1 cellular context compared by ENCODE assay signal in the genomic region with DNA sequence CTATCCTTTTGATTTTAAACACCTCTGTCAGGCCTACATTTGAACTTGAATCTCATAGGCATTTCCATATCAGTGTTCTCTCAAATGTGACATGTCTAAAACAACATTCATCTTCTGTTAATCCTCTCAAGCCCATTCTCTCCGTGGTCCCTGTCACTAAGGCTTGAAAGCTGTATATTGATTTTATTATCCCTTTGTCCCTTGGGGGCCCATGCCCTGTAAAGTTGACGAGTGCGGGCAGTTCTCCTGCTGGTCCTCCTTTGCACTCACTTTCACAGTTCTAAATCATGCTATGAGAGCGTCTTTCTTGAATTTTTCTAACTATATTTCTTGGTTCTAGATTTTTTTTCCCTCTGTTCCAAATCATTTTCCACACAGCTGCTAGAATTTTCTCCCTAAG.
TF ChIP-seq lines count a peak whose summit lies in the region.

No MANE protein-coding gene starts in this region.

TF ChIP-seq in GM23338, 12 proteins besides CTCF, POLR2A, EP300 and RAD21:
- no peak for TF ChIP-seq ZNF462 (CRISPR knock-in tag; IDR thresholded peaks at IDR 0.05)
- TF ChIP-seq ZNF114 (CRISPR knock-in tag; IDR thresholded peaks at IDR 0.05) = no peak
- no peak for TF ChIP-seq POLR2AphosphoS5 (IDR thresholded peaks at IDR 0.05; ENCODE audit: low read depth)
- no peak for TF ChIP-seq STAT1 (IDR thresholded peaks at IDR 0.05; ENCODE audit: unreplicated experiment)
- TF ChIP-seq JUNB (IDR thresholded peaks at IDR 0.05; ENCODE audit: unreplicated experiment) = no peak
- no peak for TF ChIP-seq ZNF331 (CRISPR knock-in tag; IDR thresholded peaks at IDR 0.05; ENCODE audit: low read depth)
- TF ChIP-seq REST (IDR thresholded peaks at IDR 0.05; ENCODE audit: unreplicated experiment) = no peak
- no peak for TF ChIP-seq ETS1 (IDR thresholded peaks at IDR 0.05)
- TF ChIP-seq NANOG (IDR thresholded peaks at IDR 0.05; ENCODE audit: borderline replicate concordance) = no peak
- no peak for TF ChIP-seq CREB1 (CRISPR knock-in tag; IDR thresholded peaks at IDR 0.05; ENCODE audit: low read depth)
- no peak for TF ChIP-seq EZH2phosphoT487 (IDR thresholded peaks at IDR 0.05; ENCODE audit: unreplicated experiment)
- no peak for TF ChIP-seq EZH2 (IDR thresholded peaks at IDR 0.05; ENCODE audit: low read depth, unreplicated experiment)
